Comparison of ENCODE assay signal across 7 cellular contexts in the genomic region with DNA sequence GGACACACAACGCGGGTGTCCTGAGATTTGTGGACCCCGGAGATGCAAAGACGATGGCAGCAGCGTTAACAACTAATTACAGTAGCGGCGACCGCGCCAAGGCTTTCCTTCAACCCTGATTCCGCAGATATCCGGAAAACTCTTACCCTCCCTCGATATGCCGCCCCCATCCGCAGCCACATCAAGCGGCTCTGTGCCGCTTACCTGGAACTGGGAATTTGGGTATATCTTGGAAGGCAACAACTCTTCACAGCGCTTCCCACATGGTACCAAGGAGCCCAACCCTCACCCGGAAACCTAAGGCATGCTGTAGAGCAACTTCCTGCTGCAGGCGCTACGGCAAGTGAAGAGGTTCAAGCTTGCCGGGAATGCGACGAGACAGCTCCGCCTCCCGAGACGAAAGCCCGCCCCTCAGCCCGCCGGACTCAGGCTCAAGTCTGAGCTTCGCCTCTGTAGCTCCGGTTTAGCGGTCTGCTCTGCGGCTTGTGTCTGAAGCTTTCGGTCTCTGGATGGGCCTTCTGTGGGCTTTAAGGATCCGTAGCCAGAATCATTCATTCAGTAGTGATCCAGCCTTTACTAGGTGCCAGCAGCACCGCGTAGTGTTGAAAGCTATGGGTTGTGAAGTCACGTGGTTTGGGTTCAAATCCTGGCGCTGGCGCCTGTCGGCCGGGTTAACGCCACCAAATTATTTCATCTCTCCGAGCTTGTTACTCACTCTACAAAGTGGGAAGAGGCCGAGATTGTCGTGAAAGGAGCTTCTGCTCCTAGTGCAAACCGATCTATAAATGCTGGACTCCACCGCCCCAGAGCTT. TPM values are rescaled to one million over a fixed set of nuclear protein-coding genes. Genes with fewer than 3 reads are reported as not detected.
DNase-seq lines count a peak whose midpoint lies in the region; ATAC-seq, FAIRE-seq and TF ChIP-seq lines count a peak whose summit lies in the region.

A gene with protein sequence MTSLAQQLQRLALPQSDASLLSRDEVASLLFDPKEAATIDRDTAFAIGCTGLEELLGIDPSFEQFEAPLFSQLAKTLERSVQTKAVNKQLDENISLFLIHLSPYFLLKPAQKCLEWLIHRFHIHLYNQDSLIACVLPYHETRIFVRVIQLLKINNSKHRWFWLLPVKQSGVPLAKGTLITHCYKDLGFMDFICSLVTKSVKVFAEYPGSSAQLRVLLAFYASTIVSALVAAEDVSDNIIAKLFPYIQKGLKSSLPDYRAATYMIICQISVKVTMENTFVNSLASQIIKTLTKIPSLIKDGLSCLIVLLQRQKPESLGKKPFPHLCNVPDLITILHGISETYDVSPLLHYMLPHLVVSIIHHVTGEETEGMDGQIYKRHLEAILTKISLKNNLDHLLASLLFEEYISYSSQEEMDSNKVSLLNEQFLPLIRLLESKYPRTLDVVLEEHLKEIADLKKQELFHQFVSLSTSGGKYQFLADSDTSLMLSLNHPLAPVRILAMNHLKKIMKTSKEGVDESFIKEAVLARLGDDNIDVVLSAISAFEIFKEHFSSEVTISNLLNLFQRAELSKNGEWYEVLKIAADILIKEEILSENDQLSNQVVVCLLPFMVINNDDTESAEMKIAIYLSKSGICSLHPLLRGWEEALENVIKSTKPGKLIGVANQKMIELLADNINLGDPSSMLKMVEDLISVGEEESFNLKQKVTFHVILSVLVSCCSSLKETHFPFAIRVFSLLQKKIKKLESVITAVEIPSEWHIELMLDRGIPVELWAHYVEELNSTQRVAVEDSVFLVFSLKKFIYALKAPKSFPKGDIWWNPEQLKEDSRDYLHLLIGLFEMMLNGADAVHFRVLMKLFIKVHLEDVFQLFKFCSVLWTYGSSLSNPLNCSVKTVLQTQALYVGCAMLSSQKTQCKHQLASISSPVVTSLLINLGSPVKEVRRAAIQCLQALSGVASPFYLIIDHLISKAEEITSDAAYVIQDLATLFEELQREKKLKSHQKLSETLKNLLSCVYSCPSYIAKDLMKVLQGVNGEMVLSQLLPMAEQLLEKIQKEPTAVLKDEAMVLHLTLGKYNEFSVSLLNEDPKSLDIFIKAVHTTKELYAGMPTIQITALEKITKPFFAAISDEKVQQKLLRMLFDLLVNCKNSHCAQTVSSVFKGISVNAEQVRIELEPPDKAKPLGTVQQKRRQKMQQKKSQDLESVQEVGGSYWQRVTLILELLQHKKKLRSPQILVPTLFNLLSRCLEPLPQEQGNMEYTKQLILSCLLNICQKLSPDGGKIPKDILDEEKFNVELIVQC (N-terminal part only) (minus strand): TSS at position 299 of the 812 bp plus-strand sequence. CDS start 421 bp downstream, outside the sequence.

- H3K27ac ChIP-seq in hepatocyte: peak within 1 kb of the TSS; percentile 70

- DNase-seq in GM18507 (ENCODE audit: extremely low spot score, insufficient read length, low read depth) (peak; percentile 78), NCI-H2029 treated with DMSO at 0.1 percent for 48 hours (lab: John Stamatoyannopoulos, UW) (peak; percentile 51), T-helper 9 cell (peak; percentile 77), astrocyte of the hippocampus (ENCODE audit: low read depth, low spot score) (peak; percentile 98), hepatocyte (ENCODE audit: low spot score) (peak; percentile 96), renal cortical epithelial cell (ENCODE audit: low read depth) (peak; percentile 91)

- no peak for TF ChIP-seq CTCF in hepatocyte (IDR thresholded peaks at IDR 0.05; ENCODE audit: poor library complexity)

- H3K27me3 ChIP-seq in hepatocyte: no peaks in the 10 kb centered on the region

- ATAC-seq in HG02981 (IDR thresholded peaks at IDR 0.05; ENCODE audit: unreplicated experiment): peak; percentile 92

- H3K9me3 ChIP-seq in hepatocyte (ENCODE audit: low read depth): no peaks in the 10 kb centered on the region

- 2% methylated on average over 48 of the region's 48 CpGs for WGBS in hepatocyte (ENCODE audit: low lambda C conversion rate, missing lambda C conversion rate)

- H3K9me2 ChIP-seq in hepatocyte (replicated peaks; ENCODE audit: insufficient read depth): no peaks in the 10 kb centered on the region

- no peaks in the 10 kb centered on the region for H3K36me3 ChIP-seq in hepatocyte (replicated peaks; ENCODE audit: insufficient read depth, low read depth)

- H3K4me3 ChIP-seq in hepatocyte: peak within 1 kb of the TSS; percentile 89

- H3K4me2 ChIP-seq in hepatocyte: peak within 1 kb of the TSS; percentile 89

- H3K4me1 ChIP-seq in hepatocyte (ENCODE audit: insufficient read depth): peaks cover 8% of the 10 kb centered on the region

- H4K20me1 ChIP-seq in hepatocyte (ENCODE audit: insufficient read depth, poor library complexity, severe bottlenecking): no peaks in the 10 kb centered on the region

- peaks cover 17% of the 10 kb centered on the region for H3K79me2 ChIP-seq in hepatocyte

- peak within 1 kb of the TSS; percentile 88 for H2AFZ ChIP-seq in hepatocyte

- peak; percentile 99 for FAIRE-seq in GM18507 (lab: Jason Lieb, UNC)

RNA-seq across cellular contexts. Expression of the gene that starts here (rescaled TPM):
- 25.2 and 27.8 TPM in 2 replicates for total RNA-seq in hepatocyte
- polyA plus RNA-seq in hepatocyte: 7.7 and 8.5 TPM in 2 replicates
- total RNA-seq in renal cortical epithelial cell: 50.4 and 55.1 TPM in 2 replicates

Comparison
In these comparisons a context has a peak if more than half of its experiments do, and no peak if none do; other contexts are left out.
1. Peak in every context shown above with its lines: DNase-seq, ATAC-seq, H3K4me3 ChIP-seq and H3K27ac ChIP-seq.